In genomic region chr3:55009372-55009771, GRCh38 we compare ENCODE assay signal across 1 cellular context.
TF ChIP-seq lines count a peak whose summit lies in the region.

No MANE protein-coding gene starts in this region.

TF ChIP-seq in K562, 482 proteins besides CTCF, POLR2A, EP300 and RAD21 (continued from another document):
- TF ChIP-seq ZNF609 (CRISPR knock-in tag; IDR thresholded peaks at IDR 0.05; ENCODE audit: borderline replicate concordance) (no peak), ZNF740 (CRISPR knock-in tag; IDR thresholded peaks at IDR 0.05) (no peak), ZNF740 (tag; IDR thresholded peaks at IDR 0.05) (no peak), SETDB1 (IDR thresholded peaks at IDR 0.05; ENCODE audit: low read length) (no peak), MCM5 (IDR thresholded peaks at IDR 0.05; ENCODE audit: low read depth) (no peak)
